ENCODE assay signal across 8 cellular contexts in genomic region chr20:64038579-64039292, GRCh38. TPM values are rescaled to one million over a fixed set of nuclear protein-coding genes. Genes with fewer than 3 reads are reported as not detected.
A peak's percentile ranks its signal among the peaks of the same experiment; 100 is the strongest.
DNase-seq lines count a peak whose midpoint lies in the region; ATAC-seq and TF ChIP-seq lines count a peak whose summit lies in the region.

No MANE protein-coding gene starts in this region.

- no peaks in the 10 kb centered on the region for H3K9me3 Mint-ChIP-seq in activated naive CD8-positive, alpha-beta T cell (ENCODE audit: low read depth)

- H3K27me3 Mint-ChIP-seq in activated naive CD8-positive, alpha-beta T cell, result no peaks in the 10 kb centered on the region

- H3K4me3 ChIP-seq in skeletal muscle cell (ENCODE audit: low read depth, low read length), result peak overlapping the region; percentile 37

- H3K36me3 Mint-ChIP-seq in activated naive CD8-positive, alpha-beta T cell, result peaks cover 2% of the 10 kb centered on the region

- no peak overlapping the region for H3K27ac Mint-ChIP-seq in activated naive CD8-positive, alpha-beta T cell

- peaks cover 40% of the 10 kb centered on the region for H3K4me1 Mint-ChIP-seq in activated naive CD8-positive, alpha-beta T cell (ENCODE audit: low read depth)

- peak; percentile 58 for ATAC-seq in GM21528 (IDR thresholded peaks at IDR 0.05; ENCODE audit: low FRiP score, unreplicated experiment)

- DNase-seq in DMS53 (lab: John Stamatoyannopoulos, UW), result peak; percentile 94
- peak; percentile 45 for DNase-seq in SKM-1 treated with dmso at 0.1 percent for 144 hours (lab: John Stamatoyannopoulos, UW; ENCODE audit: unreplicated experiment)
- DNase-seq in hepatic stellate cell (ENCODE audit: low spot score), result peak; percentile 86
- DNase-seq in skeletal muscle cell (ENCODE audit: low read depth), result no peak
- DNase-seq in A172 (ENCODE audit: low spot score), result no peak

- H3K4me3 Mint-ChIP-seq in activated naive CD8-positive, alpha-beta T cell, result peak overlapping the region; percentile 32

- peak; percentile 84 for TF ChIP-seq CTCF in LNCAP (IDR thresholded peaks at IDR 0.05)

RNA-seq across cellular contexts. Expression of gene C20orf204, which starts 2.8 kb away (rescaled TPM):
- 0.89 and 1.2 TPM in 2 replicates for total RNA-seq in A172 (2014; rRNA removed; shearing (Covaris generic))

RNA-seq across cellular contexts. Expression of gene SOX18, which starts 10.7 kb away (rescaled TPM):
- total RNA-seq in A172 (2014; rRNA removed; shearing (Covaris generic)), result 0.21 and 1.9 TPM in 2 replicates

RNA-seq across cellular contexts. Expression of gene TCEA2, which starts 24.3 kb away (rescaled TPM):
- total RNA-seq in A172 (2014; rRNA removed; shearing (Covaris generic)), result 52.7 and 58.3 TPM in 2 replicates

RNA-seq across cellular contexts. Expression of gene RGS19, which starts 40.6 kb away (rescaled TPM):
- 29.3 and 29.5 TPM in 2 replicates for total RNA-seq in A172 (2014; rRNA removed; shearing (Covaris generic))

RNA-seq across cellular contexts. Expression of gene OPRL1, which starts 41.1 kb away (rescaled TPM):
- total RNA-seq in A172 (2014; rRNA removed; shearing (Covaris generic)), result 0.81 and 1.2 TPM in 2 replicates

Comparison
In these comparisons a context has a peak if more than half of its experiments do, and no peak if none do; other contexts are left out.
1. DNase-seq: peak in DMS53 (single experiment), SKM-1 treated with dmso at 0.1 percent for 144 hours (single experiment) and hepatic stellate cell (single experiment); none in skeletal muscle cell (single experiment) and A172 (single experiment).